Comparison of ENCODE assay signal across 8 cellular contexts in genomic region chr20:63101781-63102719, GRCh38.
DNase-seq lines count a peak whose midpoint lies in the region; ATAC-seq and TF ChIP-seq lines count a peak whose summit lies in the region.

No MANE protein-coding gene starts in this region.

- POLR2A ChIA-PET in activated CD8-positive, alpha-beta T cell treated with anti-CD3 and anti-CD28 coated beads, Interleukin-2, amount 10 ng/mL, durations not matched to agents 7 days and 5 days (lab: Charles Lee): no interaction called here

- H3K4me3 ChIP-seq in GM12875 (ENCODE audit: low read depth, low read length) (peak overlapping the region; percentile 54), endocrine pancreas (ENCODE audit: control insufficient read depth, insufficient read depth, low read length) (no peak overlapping the region), Karpas-422 (ENCODE audit: low read length) (no peak overlapping the region)

- H3K9ac ChIP-seq in endocrine pancreas (ENCODE audit: control insufficient read depth, insufficient read depth, low read length) (peak overlapping the region; percentile 47), Karpas-422 (ENCODE audit: low read length) (no peak overlapping the region)

- H3K9me3 Mint-ChIP-seq in activated CD8-positive, alpha-beta T cell treated with anti-CD3 and anti-CD28 coated beads, Interleukin-2, amount 10 ng/mL, durations not matched to agents 7 days and 5 days (ENCODE audit: insufficient read depth): no peaks in the 10 kb centered on the region

- no peaks in the 10 kb centered on the region for H3K79me2 ChIP-seq in Karpas-422 (ENCODE audit: low read length)

- peak overlapping the region; percentile 83 for H3K4me3 Mint-ChIP-seq in activated CD8-positive, alpha-beta T cell treated with anti-CD3 and anti-CD28 coated beads, Interleukin-2, amount 10 ng/mL, durations not matched to agents 7 days and 5 days

- H3K27ac Mint-ChIP-seq in activated CD8-positive, alpha-beta T cell treated with anti-CD3 and anti-CD28 coated beads, Interleukin-2, amount 10 ng/mL, durations not matched to agents 7 days and 5 days: peak overlapping the region; percentile 88

- TF ChIP-seq CTCF in GM12875 (IDR thresholded peaks at IDR 0.05; ENCODE audit: borderline replicate concordance, insufficient read depth, low read depth, low read length): no peak

- DNase-seq in LHCN-M2 (ENCODE audit: low read depth): peak; percentile 32
- DNase-seq in activated CD8-positive, alpha-beta T cell treated with anti-CD3 and anti-CD28 coated beads, Interleukin-2, amount 10 ng/mL, durations not matched to agents 7 days and 5 days: peak; percentile 77
- peak; percentile 15 for DNase-seq in midbrain (lab: John Stamatoyannopoulos, UW)
- DNase-seq in stimulated activated CD8-positive, alpha-beta memory T cell treated with anti-CD3 and anti-CD28 coated beads, Interleukin-15, amount 100 ng/mL, for 4 hours (ENCODE audit: low read depth in 2 of 2): peak; percentile 35 to 55
- DNase-seq in Karpas-422: no peak
- DNase-seq in hippocampal formation (lab: John Stamatoyannopoulos, UW): no peak

- H3K9me3 ChIP-seq in endocrine pancreas (ENCODE audit: control insufficient read depth, low read length) (no peaks in the 10 kb centered on the region), Karpas-422 (ENCODE audit: low read length) (no peaks in the 10 kb centered on the region)

- no peaks in the 10 kb centered on the region for H3K36me3 Mint-ChIP-seq in activated CD8-positive, alpha-beta T cell treated with anti-CD3 and anti-CD28 coated beads, Interleukin-2, amount 10 ng/mL, durations not matched to agents 7 days and 5 days (ENCODE audit: low read depth)

- H2AFZ ChIP-seq in Karpas-422 (ENCODE audit: low read length): no peak overlapping the region

- CTCF ChIA-PET in activated CD8-positive, alpha-beta T cell treated with anti-CD3 and anti-CD28 coated beads, Interleukin-2, amount 10 ng/mL, durations not matched to agents 7 days and 5 days (lab: Charles Lee): no interaction called here

- H3K27me3 Mint-ChIP-seq in activated CD8-positive, alpha-beta T cell treated with anti-CD3 and anti-CD28 coated beads, Interleukin-2, amount 10 ng/mL, durations not matched to agents 7 days and 5 days (ENCODE audit: low read depth): no peaks in the 10 kb centered on the region

- H3K9me2 ChIP-seq in Karpas-422 (replicated peaks; ENCODE audit: insufficient read depth, low read length): no peaks in the 10 kb centered on the region

- H3K4me1 ChIP-seq in endocrine pancreas (ENCODE audit: control insufficient read depth, insufficient read depth, low read length) (no peaks in the 10 kb centered on the region), Karpas-422 (ENCODE audit: low read length) (no peaks in the 10 kb centered on the region)

- no peaks in the 10 kb centered on the region for H3K27me3 ChIP-seq in endocrine pancreas (ENCODE audit: control insufficient read depth, insufficient read depth, low read length)
- H3K27me3 ChIP-seq in Karpas-422 (ENCODE audit: low read length): no peaks in the 10 kb centered on the region

- no peak overlapping the region for H3K4me2 ChIP-seq in Karpas-422 (ENCODE audit: low read depth, low read length, poor library complexity, severe bottlenecking)

- H3K27ac ChIP-seq in Karpas-422 (ENCODE audit: low read length): no peak overlapping the region

- peak; percentile 84 for ATAC-seq in activated CD8-positive, alpha-beta T cell treated with anti-CD3 and anti-CD28 coated beads, Interleukin-2, amount 10 ng/mL, durations not matched to agents 7 days and 5 days

- peaks cover 8% of the 10 kb centered on the region for H3K4me1 Mint-ChIP-seq in activated CD8-positive, alpha-beta T cell treated with anti-CD3 and anti-CD28 coated beads, Interleukin-2, amount 10 ng/mL, durations not matched to agents 7 days and 5 days (ENCODE audit: low read depth)

- no peaks in the 10 kb centered on the region for H4K20me1 ChIP-seq in Karpas-422 (ENCODE audit: insufficient read depth, low read depth, low read length)

- H3K36me3 ChIP-seq in endocrine pancreas (ENCODE audit: control insufficient read depth, insufficient read depth, low read length) (no peaks in the 10 kb centered on the region), Karpas-422 (ENCODE audit: insufficient read depth, low read length) (no peaks in the 10 kb centered on the region)

Comparison
In these comparisons a context has a peak if more than half of its experiments do, and no peak if none do; other contexts are left out.
1. DNase-seq: peak in LHCN-M2 (single experiment), activated CD8-positive, alpha-beta T cell treated with anti-CD3 and anti-CD28 coated beads, Interleukin-2, amount 10 ng/mL, durations not matched to agents 7 days and 5 days (single experiment), midbrain (single experiment) and stimulated activated CD8-positive, alpha-beta memory T cell treated with anti-CD3 and anti-CD28 coated beads, Interleukin-15, amount 100 ng/mL, for 4 hours (2 of 2); none in Karpas-422 (single experiment) and hippocampal formation (0 of 2).